Comparison of ENCODE assay signal across 1 cellular context in the genomic region with DNA sequence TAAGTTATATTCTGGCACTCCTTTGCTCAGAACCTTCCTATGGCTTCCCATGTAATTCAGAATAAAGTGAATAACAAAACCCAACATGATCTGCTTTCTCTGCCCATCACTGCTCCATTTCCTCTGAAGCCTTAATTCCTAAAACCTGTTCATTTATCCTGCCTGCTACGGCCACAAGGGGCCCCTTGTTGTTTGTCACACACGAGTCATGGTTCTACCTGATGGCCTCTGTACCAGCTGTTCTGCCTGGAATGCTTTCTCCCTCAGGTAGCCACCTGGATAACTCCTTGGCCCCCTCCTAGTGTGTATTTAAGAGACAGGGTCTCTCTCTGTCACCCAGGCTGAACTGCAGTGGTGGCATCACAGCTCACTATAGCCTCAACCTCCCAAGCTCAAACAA.
TF ChIP-seq lines count a peak whose summit lies in the region.

No MANE protein-coding gene starts in this region.

TF ChIP-seq in HepG2, 621 proteins besides CTCF, POLR2A, EP300 and RAD21 (continued from another document and continues in another):
- TF ChIP-seq ZNF564 (CRISPR knock-in tag; IDR thresholded peaks at IDR 0.05): no peak
- TF ChIP-seq MEIS1 (CRISPR knock-in tag; IDR thresholded peaks at IDR 0.05; ENCODE audit: borderline replicate concordance): no peak
- no peak for TF ChIP-seq CBFB (CRISPR knock-in tag; IDR thresholded peaks at IDR 0.05)
- no peak for TF ChIP-seq ZNF224 (CRISPR knock-in tag; IDR thresholded peaks at IDR 0.05)
- TF ChIP-seq, protein P1, sequence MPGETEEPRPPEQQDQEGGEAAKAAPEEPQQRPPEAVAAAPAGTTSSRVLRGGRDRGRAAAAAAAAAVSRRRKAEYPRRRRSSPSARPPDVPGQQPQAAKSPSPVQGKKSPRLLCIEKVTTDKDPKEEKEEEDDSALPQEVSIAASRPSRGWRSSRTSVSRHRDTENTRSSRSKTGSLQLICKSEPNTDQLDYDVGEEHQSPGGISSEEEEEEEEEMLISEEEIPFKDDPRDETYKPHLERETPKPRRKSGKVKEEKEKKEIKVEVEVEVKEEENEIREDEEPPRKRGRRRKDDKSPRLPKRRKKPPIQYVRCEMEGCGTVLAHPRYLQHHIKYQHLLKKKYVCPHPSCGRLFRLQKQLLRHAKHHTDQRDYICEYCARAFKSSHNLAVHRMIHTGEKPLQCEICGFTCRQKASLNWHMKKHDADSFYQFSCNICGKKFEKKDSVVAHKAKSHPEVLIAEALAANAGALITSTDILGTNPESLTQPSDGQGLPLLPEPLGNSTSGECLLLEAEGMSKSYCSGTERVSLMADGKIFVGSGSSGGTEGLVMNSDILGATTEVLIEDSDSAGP (CRISPR knock-in tag; IDR thresholded peaks at IDR 0.05; ENCODE audit: borderline replicate concordance): no peak
- TF ChIP-seq NFATC3 (CRISPR knock-in tag; IDR thresholded peaks at IDR 0.05): no peak
- TF ChIP-seq, protein P2, sequence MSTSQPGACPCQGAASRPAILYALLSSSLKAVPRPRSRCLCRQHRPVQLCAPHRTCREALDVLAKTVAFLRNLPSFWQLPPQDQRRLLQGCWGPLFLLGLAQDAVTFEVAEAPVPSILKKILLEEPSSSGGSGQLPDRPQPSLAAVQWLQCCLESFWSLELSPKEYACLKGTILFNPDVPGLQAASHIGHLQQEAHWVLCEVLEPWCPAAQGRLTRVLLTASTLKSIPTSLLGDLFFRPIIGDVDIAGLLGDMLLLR (CRISPR knock-in tag; IDR thresholded peaks at IDR 0.05): no peak
- no peak for TF ChIP-seq TOE1 (CRISPR knock-in tag; IDR thresholded peaks at IDR 0.05)
- no peak for TF ChIP-seq ZNF746 (CRISPR knock-in tag; IDR thresholded peaks at IDR 0.05)
- TF ChIP-seq, protein P3, sequence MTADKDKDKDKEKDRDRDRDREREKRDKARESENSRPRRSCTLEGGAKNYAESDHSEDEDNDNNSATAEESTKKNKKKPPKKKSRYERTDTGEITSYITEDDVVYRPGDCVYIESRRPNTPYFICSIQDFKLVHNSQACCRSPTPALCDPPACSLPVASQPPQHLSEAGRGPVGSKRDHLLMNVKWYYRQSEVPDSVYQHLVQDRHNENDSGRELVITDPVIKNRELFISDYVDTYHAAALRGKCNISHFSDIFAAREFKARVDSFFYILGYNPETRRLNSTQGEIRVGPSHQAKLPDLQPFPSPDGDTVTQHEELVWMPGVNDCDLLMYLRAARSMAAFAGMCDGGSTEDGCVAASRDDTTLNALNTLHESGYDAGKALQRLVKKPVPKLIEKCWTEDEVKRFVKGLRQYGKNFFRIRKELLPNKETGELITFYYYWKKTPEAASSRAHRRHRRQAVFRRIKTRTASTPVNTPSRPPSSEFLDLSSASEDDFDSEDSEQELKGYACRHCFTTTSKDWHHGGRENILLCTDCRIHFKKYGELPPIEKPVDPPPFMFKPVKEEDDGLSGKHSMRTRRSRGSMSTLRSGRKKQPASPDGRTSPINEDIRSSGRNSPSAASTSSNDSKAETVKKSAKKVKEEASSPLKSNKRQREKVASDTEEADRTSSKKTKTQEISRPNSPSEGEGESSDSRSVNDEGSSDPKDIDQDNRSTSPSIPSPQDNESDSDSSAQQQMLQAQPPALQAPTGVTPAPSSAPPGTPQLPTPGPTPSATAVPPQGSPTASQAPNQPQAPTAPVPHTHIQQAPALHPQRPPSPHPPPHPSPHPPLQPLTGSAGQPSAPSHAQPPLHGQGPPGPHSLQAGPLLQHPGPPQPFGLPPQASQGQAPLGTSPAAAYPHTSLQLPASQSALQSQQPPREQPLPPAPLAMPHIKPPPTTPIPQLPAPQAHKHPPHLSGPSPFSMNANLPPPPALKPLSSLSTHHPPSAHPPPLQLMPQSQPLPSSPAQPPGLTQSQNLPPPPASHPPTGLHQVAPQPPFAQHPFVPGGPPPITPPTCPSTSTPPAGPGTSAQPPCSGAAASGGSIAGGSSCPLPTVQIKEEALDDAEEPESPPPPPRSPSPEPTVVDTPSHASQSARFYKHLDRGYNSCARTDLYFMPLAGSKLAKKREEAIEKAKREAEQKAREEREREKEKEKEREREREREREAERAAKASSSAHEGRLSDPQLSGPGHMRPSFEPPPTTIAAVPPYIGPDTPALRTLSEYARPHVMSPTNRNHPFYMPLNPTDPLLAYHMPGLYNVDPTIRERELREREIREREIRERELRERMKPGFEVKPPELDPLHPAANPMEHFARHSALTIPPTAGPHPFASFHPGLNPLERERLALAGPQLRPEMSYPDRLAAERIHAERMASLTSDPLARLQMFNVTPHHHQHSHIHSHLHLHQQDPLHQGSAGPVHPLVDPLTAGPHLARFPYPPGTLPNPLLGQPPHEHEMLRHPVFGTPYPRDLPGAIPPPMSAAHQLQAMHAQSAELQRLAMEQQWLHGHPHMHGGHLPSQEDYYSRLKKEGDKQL (CRISPR knock-in tag; IDR thresholded peaks at IDR 0.05; ENCODE audit: low read depth): no peak
- TF ChIP-seq MTA3 (CRISPR knock-in tag; IDR thresholded peaks at IDR 0.05): no peak
- no peak for TF ChIP-seq KLF15 (CRISPR knock-in tag; IDR thresholded peaks at IDR 0.05; ENCODE audit: borderline replicate concordance)
- no peak for TF ChIP-seq NR1H2 (CRISPR knock-in tag; IDR thresholded peaks at IDR 0.05; ENCODE audit: borderline replicate concordance, low read depth)
- no peak for TF ChIP-seq CBX2 (IDR thresholded peaks at IDR 0.05; ENCODE audit: low read depth, low read length)
- TF ChIP-seq CBX2 (CRISPR knock-in tag; IDR thresholded peaks at IDR 0.05; ENCODE audit: low read depth): no peak
- no peak for TF ChIP-seq ZNF354B (CRISPR knock-in tag; IDR thresholded peaks at IDR 0.05)
- no peak for TF ChIP-seq ZMAT3 (CRISPR knock-in tag; conservative IDR thresholded peaks at IDR 0.05)
- no peak for TF ChIP-seq POLR2AphosphoS2 (IDR thresholded peaks at IDR 0.05; ENCODE audit: low read depth, low read length)
- TF ChIP-seq STAT5B (CRISPR knock-in tag; IDR thresholded peaks at IDR 0.05): no peak
- TF ChIP-seq, protein P4, sequence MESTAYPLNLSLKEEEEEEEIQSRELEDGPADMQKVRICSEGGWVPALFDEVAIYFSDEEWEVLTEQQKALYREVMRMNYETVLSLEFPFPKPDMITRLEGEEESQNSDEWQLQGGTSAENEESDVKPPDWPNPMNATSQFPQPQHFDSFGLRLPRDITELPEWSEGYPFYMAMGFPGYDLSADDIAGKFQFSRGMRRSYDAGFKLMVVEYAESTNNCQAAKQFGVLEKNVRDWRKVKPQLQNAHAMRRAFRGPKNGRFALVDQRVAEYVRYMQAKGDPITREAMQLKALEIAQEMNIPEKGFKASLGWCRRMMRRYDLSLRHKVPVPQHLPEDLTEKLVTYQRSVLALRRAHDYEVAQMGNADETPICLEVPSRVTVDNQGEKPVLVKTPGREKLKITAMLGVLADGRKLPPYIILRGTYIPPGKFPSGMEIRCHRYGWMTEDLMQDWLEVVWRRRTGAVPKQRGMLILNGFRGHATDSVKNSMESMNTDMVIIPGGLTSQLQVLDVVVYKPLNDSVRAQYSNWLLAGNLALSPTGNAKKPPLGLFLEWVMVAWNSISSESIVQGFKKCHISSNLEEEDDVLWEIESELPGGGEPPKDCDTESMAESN (CRISPR knock-in tag; conservative IDR thresholded peaks at IDR 0.05): no peak
- TF ChIP-seq ZEB1 (IDR thresholded peaks at IDR 0.05; ENCODE audit: insufficient replicate concordance, low read depth): peak; percentile 93
- no peak for TF ChIP-seq HMGA1 (CRISPR knock-in tag; conservative IDR thresholded peaks at IDR 0.05)
- no peak for TF ChIP-seq MEIS2 (CRISPR knock-in tag; IDR thresholded peaks at IDR 0.05)
- 0 out of 2 replicates have a peak, but pooled peaks have one; percentile 33 for TF ChIP-seq KDM2A (CRISPR knock-in tag; IDR thresholded peaks at IDR 0.05; ENCODE audit: borderline replicate concordance, low read depth)
- no peak for TF ChIP-seq SETDB1 (CRISPR knock-in tag; IDR thresholded peaks at IDR 0.05; ENCODE audit: borderline replicate concordance)
- no peak for TF ChIP-seq ZNF296 (CRISPR knock-in tag; conservative IDR thresholded peaks at IDR 0.05)
- no peak for TF ChIP-seq NONO (IDR thresholded peaks at IDR 0.05)
- no peak for TF ChIP-seq NONO (CRISPR knock-in tag; conservative IDR thresholded peaks at IDR 0.05)
- no peak for TF ChIP-seq PHF21A (CRISPR knock-in tag; IDR thresholded peaks at IDR 0.05)
- TF ChIP-seq IKZF1 (IDR thresholded peaks at IDR 0.05): no peak
- no peak for TF ChIP-seq FIP1L1 (IDR thresholded peaks at IDR 0.05; ENCODE audit: borderline replicate concordance, insufficient read depth, low read depth, low read length)
- TF ChIP-seq ZNF644 (CRISPR knock-in tag; IDR thresholded peaks at IDR 0.05; ENCODE audit: low read depth): no peak
- no peak for TF ChIP-seq RAD51 (IDR thresholded peaks at IDR 0.05; ENCODE audit: borderline replicate concordance)
- TF ChIP-seq ZBTB38 (CRISPR knock-in tag; IDR thresholded peaks at IDR 0.05): no peak
- no peak for TF ChIP-seq NR2F1 (CRISPR knock-in tag; IDR thresholded peaks at IDR 0.05)
- TF ChIP-seq ZNF557 (CRISPR knock-in tag; IDR thresholded peaks at IDR 0.05): no peak
- no peak for TF ChIP-seq FOXP1 (IDR thresholded peaks at IDR 0.05)
- 0 out of 2 replicates have a peak, but pooled peaks have one; percentile 25 for TF ChIP-seq FOXP1 (CRISPR knock-in tag; IDR thresholded peaks at IDR 0.05)
- no peak for TF ChIP-seq MAF1 (CRISPR knock-in tag; IDR thresholded peaks at IDR 0.05; ENCODE audit: borderline replicate concordance)
- TF ChIP-seq, protein P5, sequence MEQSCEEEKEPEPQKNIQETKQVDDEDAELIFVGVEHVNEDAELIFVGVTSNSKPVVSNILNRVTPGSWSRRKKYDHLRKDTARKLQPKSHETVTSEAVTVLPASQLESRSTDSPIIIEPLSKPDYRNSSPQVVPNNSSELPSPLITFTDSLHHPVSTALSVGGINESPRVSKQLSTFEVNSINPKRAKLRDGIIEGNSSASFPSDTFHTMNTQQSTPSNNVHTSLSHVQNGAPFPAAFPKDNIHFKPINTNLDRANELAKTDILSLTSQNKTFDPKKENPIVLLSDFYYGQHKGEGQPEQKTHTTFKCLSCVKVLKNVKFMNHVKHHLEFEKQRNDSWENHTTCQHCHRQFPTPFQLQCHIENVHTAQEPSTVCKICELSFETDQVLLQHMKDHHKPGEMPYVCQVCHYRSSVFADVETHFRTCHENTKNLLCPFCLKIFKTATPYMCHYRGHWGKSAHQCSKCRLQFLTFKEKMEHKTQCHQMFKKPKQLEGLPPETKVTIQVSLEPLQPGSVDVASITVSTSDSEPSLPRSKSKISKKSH (CRISPR knock-in tag; IDR thresholded peaks at IDR 0.05; ENCODE audit: borderline replicate concordance): no peak
- no peak for TF ChIP-seq REXO4 (CRISPR knock-in tag; IDR thresholded peaks at IDR 0.05; ENCODE audit: borderline replicate concordance)
- no peak for TF ChIP-seq ZFP36L1 (CRISPR knock-in tag; IDR thresholded peaks at IDR 0.05)
- no peak for TF ChIP-seq EZH2 (conservative IDR thresholded peaks at IDR 0.05; ENCODE audit: low read depth, low read length)
- no peak for TF ChIP-seq ZNF530 (CRISPR knock-in tag; IDR thresholded peaks at IDR 0.05; ENCODE audit: low read depth)
- TF ChIP-seq, protein P6, sequence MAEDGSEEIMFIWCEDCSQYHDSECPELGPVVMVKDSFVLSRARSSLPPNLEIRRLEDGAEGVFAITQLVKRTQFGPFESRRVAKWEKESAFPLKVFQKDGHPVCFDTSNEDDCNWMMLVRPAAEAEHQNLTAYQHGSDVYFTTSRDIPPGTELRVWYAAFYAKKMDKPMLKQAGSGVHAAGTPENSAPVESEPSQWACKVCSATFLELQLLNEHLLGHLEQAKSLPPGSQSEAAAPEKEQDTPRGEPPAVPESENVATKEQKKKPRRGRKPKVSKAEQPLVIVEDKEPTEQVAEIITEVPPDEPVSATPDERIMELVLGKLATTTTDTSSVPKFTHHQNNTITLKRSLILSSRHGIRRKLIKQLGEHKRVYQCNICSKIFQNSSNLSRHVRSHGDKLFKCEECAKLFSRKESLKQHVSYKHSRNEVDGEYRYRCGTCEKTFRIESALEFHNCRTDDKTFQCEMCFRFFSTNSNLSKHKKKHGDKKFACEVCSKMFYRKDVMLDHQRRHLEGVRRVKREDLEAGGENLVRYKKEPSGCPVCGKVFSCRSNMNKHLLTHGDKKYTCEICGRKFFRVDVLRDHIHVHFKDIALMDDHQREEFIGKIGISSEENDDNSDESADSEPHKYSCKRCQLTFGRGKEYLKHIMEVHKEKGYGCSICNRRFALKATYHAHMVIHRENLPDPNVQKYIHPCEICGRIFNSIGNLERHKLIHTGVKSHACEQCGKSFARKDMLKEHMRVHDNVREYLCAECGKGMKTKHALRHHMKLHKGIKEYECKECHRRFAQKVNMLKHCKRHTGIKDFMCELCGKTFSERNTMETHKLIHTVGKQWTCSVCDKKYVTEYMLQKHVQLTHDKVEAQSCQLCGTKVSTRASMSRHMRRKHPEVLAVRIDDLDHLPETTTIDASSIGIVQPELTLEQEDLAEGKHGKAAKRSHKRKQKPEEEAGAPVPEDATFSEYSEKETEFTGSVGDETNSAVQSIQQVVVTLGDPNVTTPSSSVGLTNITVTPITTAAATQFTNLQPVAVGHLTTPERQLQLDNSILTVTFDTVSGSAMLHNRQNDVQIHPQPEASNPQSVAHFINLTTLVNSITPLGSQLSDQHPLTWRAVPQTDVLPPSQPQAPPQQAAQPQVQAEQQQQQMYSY (CRISPR knock-in tag; IDR thresholded peaks at IDR 0.05): no peak
- TF ChIP-seq JDP2 (CRISPR knock-in tag; IDR thresholded peaks at IDR 0.05; ENCODE audit: borderline replicate concordance): no peak
- TF ChIP-seq, protein P7, sequence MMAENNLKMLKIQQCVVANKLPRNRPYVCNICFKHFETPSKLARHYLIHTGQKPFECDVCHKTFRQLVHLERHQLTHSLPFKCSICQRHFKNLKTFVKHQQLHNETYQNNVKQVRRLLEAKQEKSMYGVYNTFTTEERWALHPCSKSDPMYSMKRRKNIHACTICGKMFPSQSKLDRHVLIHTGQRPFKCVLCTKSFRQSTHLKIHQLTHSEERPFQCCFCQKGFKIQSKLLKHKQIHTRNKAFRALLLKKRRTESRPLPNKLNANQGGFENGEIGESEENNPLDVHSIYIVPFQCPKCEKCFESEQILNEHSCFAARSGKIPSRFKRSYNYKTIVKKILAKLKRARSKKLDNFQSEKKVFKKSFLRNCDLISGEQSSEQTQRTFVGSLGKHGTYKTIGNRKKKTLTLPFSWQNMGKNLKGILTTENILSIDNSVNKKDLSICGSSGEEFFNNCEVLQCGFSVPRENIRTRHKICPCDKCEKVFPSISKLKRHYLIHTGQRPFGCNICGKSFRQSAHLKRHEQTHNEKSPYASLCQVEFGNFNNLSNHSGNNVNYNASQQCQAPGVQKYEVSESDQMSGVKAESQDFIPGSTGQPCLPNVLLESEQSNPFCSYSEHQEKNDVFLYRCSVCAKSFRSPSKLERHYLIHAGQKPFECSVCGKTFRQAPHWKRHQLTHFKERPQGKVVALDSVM (CRISPR knock-in tag; IDR thresholded peaks at IDR 0.05): peak; percentile 28; the same call in 1 of the 2 replicates
- TF ChIP-seq, protein P8, sequence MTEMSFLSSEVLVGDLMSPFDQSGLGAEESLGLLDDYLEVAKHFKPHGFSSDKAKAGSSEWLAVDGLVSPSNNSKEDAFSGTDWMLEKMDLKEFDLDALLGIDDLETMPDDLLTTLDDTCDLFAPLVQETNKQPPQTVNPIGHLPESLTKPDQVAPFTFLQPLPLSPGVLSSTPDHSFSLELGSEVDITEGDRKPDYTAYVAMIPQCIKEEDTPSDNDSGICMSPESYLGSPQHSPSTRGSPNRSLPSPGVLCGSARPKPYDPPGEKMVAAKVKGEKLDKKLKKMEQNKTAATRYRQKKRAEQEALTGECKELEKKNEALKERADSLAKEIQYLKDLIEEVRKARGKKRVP (CRISPR knock-in tag; IDR thresholded peaks at IDR 0.05): no peak
- TF ChIP-seq ZNF292 (CRISPR knock-in tag; IDR thresholded peaks at IDR 0.05; ENCODE audit: borderline replicate concordance, low read depth): no peak
